16 cellular contexts compared by ENCODE assay signal in genomic region chr6:157779705-157780604, GRCh38. TPM values are rescaled to one million over a fixed set of nuclear protein-coding genes. Genes with fewer than 3 reads are reported as not detected.
A peak's percentile ranks its signal among the peaks of the same experiment; 100 is the strongest.
DNase-seq lines count a peak whose midpoint lies in the region; ATAC-seq, FAIRE-seq and TF ChIP-seq lines count a peak whose summit lies in the region.
"Had no signal": no experiment of that assay in that cellular context is flagged by ENCODE, and none has a peak within 500 bp of the region (broad histone marks: within the 10 kb centered on the region; RNA-seq: fewer than 3 reads in every experiment).

No MANE protein-coding gene starts in this region.

- H4K20me1 ChIP-seq in HepG2 (ENCODE audit: insufficient read depth, low read length): no peaks in the 10 kb centered on the region

- intact Hi-C loops in HepG2 (cut with micrococcal nuclease; ENCODE audit: unreplicated experiment): no loop called here
- intact Hi-C loops in right lobe of liver (cut with DNase I): no loop called here
- intact Hi-C loops in ovary (cut with DNase I): no loop called here

- H3K27ac Mint-ChIP-seq in activated naive CD8-positive, alpha-beta T cell treated with anti-CD3 and anti-CD28 coated beads for 36 hours: no peak overlapping the region
- H3K27ac Mint-ChIP-seq in activated CD8-positive, alpha-beta T cell treated with anti-CD3 and anti-CD28 coated beads, Interleukin-2, amount 10 ng/mL, durations not matched to agents 7 days and 5 days: no peak overlapping the region
- H3K27ac Mint-ChIP-seq: activated naive CD8-positive, alpha-beta T cell treated with anti-CD3 and anti-CD28 coated beads, Interleukin-2, amount 50 U/mL, for 24 hours; activated T-cell treated with anti-CD3 and anti-CD28 coated beads, Interleukin-2, amount 50 U/mL, for 72 hours; natural killer cell treated with Interleukin-12 subunit alpha and Interleukin-12 subunit beta and Interleukin-15 and Interleukin-18, amount 100 ng/mL, for 72 hours had no signal

- in situ Hi-C loops in HepG2 (cut with HindIII; ENCODE audit: extremely low pct_ligation_motif_present, low pct_unique_long_range_greater_than_20kb): no loop called here

- TF ChIP-seq RAD21 in HepG2 (CRISPR knock-in tag; IDR thresholded peaks at IDR 0.05): no peak

- peaks cover 9% of the 10 kb centered on the region for H3K9me3 Mint-ChIP-seq in activated naive CD8-positive, alpha-beta T cell treated with anti-CD3 and anti-CD28 coated beads for 36 hours
- H3K9me3 Mint-ChIP-seq in activated CD8-positive, alpha-beta T cell treated with anti-CD3 and anti-CD28 coated beads, Interleukin-2, amount 10 ng/mL, durations not matched to agents 7 days and 5 days (ENCODE audit: insufficient read depth): no peaks in the 10 kb centered on the region
- H3K9me3 Mint-ChIP-seq: natural killer cell treated with Interleukin-12 subunit alpha and Interleukin-12 subunit beta and Interleukin-15 and Interleukin-18, amount 100 ng/mL, for 72 hours had no signal

- H3K9me3 ChIP-seq in HepG2 (ENCODE audit: low read length) (no peaks in the 10 kb centered on the region), right lobe of liver (no peaks in the 10 kb centered on the region), SJSA1 (replicated peaks) (no peaks in the 10 kb centered on the region), ovary (no peaks in the 10 kb centered on the region)
- H3K9me3 ChIP-seq: tibial artery had no signal

- H3K4me3 Mint-ChIP-seq in activated naive CD8-positive, alpha-beta T cell treated with anti-CD3 and anti-CD28 coated beads for 36 hours: no peak overlapping the region
- H3K4me3 Mint-ChIP-seq in activated CD8-positive, alpha-beta T cell treated with anti-CD3 and anti-CD28 coated beads, Interleukin-2, amount 10 ng/mL, durations not matched to agents 7 days and 5 days: no peak overlapping the region
- H3K4me3 Mint-ChIP-seq: activated naive CD8-positive, alpha-beta T cell treated with anti-CD3 and anti-CD28 coated beads, Interleukin-2, amount 50 U/mL, for 24 hours; activated T-cell treated with anti-CD3 and anti-CD28 coated beads, Interleukin-2, amount 50 U/mL, for 72 hours; natural killer cell treated with Interleukin-12 subunit alpha and Interleukin-12 subunit beta and Interleukin-15 and Interleukin-18, amount 100 ng/mL, for 72 hours had no signal

- H3K36me3 ChIP-seq in HepG2 (replicated peaks in 1 of 2; ENCODE audit: control insufficient read depth in 1 of 2, insufficient read depth in 2 of 2, low read length in 2 of 2): no peaks in the 10 kb centered on the region
- no peaks in the 10 kb centered on the region for H3K36me3 ChIP-seq in right lobe of liver
- no peaks in the 10 kb centered on the region for H3K36me3 ChIP-seq in SJSA1
- H3K36me3 ChIP-seq in ovary: no peaks in the 10 kb centered on the region
- H3K36me3 ChIP-seq: tibial artery had no signal

- H3K79me2 ChIP-seq in HepG2 (ENCODE audit: insufficient read depth, low read length): no peaks in the 10 kb centered on the region

- DNase-seq in HepG2 (ENCODE audit: low spot score) (no peak), right lobe of liver (no peak), SJSA1 (ENCODE audit: low read depth in 1 of 2, low spot score in 2 of 2) (peak; percentile 81 to 82), fibroblast of villous mesenchyme (ENCODE audit: low read depth) (peak; percentile 72), RWPE1 (ENCODE audit: low spot score) (no peak), ovary (no peak)
- no peak for DNase-seq in activated naive CD8-positive, alpha-beta T cell treated with anti-CD3 and anti-CD28 coated beads for 36 hours
- no peak for DNase-seq in activated CD8-positive, alpha-beta T cell treated with anti-CD3 and anti-CD28 coated beads, Interleukin-2, amount 10 ng/mL, durations not matched to agents 7 days and 5 days
- DNase-seq: activated CD4-positive, alpha-beta T cell treated with anti-CD3 and anti-CD28 coated beads, Interleukin-2, amount 50 U/mL, for 4 hours; activated naive CD8-positive, alpha-beta T cell treated with anti-CD3 and anti-CD28 coated beads, Interleukin-2, amount 50 U/mL, for 24 hours; activated T-cell treated with anti-CD3 and anti-CD28 coated beads, Interleukin-2, amount 50 U/mL, for 72 hours; retina; stimulated activated CD4-positive, alpha-beta T cell treated with anti-CD3 and anti-CD28 coated beads, Interleukin-1b, Interleukin-23, amount 100 ng/mL, for 48 hours; tibial artery had no signal

- peak; percentile 37 for FAIRE-seq in HepG2 (lab: Jason Lieb, UNC)
- FAIRE-seq: D721Med had no signal

- no peak for TF ChIP-seq POLR2A in HepG2 (IDR thresholded peaks at IDR 0.05; ENCODE audit: insufficient read depth in 1 of 2, low read depth in 2 of 2, low read length in 2 of 2)
- TF ChIP-seq POLR2A in right lobe of liver (IDR thresholded peaks at IDR 0.05): no peak
- TF ChIP-seq POLR2A in ovary (IDR thresholded peaks at IDR 0.05): no peak

- peak overlapping the region; percentile 19; the same call in 1 of the 2 replicates for H3K4me2 ChIP-seq in HepG2 (ENCODE audit: low read depth, low read length)

- H3K27ac ChIP-seq in HepG2 (ENCODE audit: extremely low read length, insufficient read depth, low read length) (no peak overlapping the region), right lobe of liver (no peak overlapping the region), SJSA1 (peak overlapping the region; percentile 27), RWPE1 (no peak overlapping the region), ovary (no peak overlapping the region)
- H3K27ac ChIP-seq: tibial artery had no signal

- peaks cover 9% of the 10 kb centered on the region for H3K4me1 ChIP-seq in HepG2 (ENCODE audit: insufficient read depth, low read length)
- H3K4me1 ChIP-seq in right lobe of liver: no peaks in the 10 kb centered on the region
- peaks cover 21% of the 10 kb centered on the region for H3K4me1 ChIP-seq in SJSA1 (replicated peaks)
- no peaks in the 10 kb centered on the region for H3K4me1 ChIP-seq in ovary (ENCODE audit: insufficient read depth)
- H3K4me1 ChIP-seq: tibial artery had no signal

- no peak overlapping the region for H2AFZ ChIP-seq in HepG2 (ENCODE audit: low read length)

- no peak overlapping the region for H3K9ac ChIP-seq in HepG2 (ENCODE audit: insufficient read depth, low read depth, low read length)

- WGBS in HepG2 (ENCODE audit: low lambda C conversion rate): 19% methylated on average over 9 of the region's 9 CpGs
- WGBS in right lobe of liver (ENCODE audit: insufficient coverage, low coverage, low lambda C conversion rate, missing lambda C conversion rate): 66% methylated on average over 7 of the region's 9 CpGs
- WGBS in ovary, 3 donors: 53 to 68% (median 65%) methylated on average over 9 of the region's 9 CpGs

- H3K27me3 ChIP-seq in HepG2 (ENCODE audit: control insufficient read depth in 1 of 2, insufficient read depth in 2 of 2, low read length in 2 of 2) (peaks cover 2 to 28% of the 10 kb centered on the region in 2 experiments; a peak in 3 of 5 replicates), right lobe of liver (no peaks in the 10 kb centered on the region), SJSA1 (replicated peaks) (no peaks in the 10 kb centered on the region), ovary (no peaks in the 10 kb centered on the region)
- H3K27me3 ChIP-seq: tibial artery had no signal

- H3K36me3 Mint-ChIP-seq in activated naive CD8-positive, alpha-beta T cell treated with anti-CD3 and anti-CD28 coated beads for 36 hours: peaks cover 3% of the 10 kb centered on the region
- H3K36me3 Mint-ChIP-seq in activated CD8-positive, alpha-beta T cell treated with anti-CD3 and anti-CD28 coated beads, Interleukin-2, amount 10 ng/mL, durations not matched to agents 7 days and 5 days (ENCODE audit: low read depth): no peaks in the 10 kb centered on the region
- H3K36me3 Mint-ChIP-seq: natural killer cell treated with Interleukin-12 subunit alpha and Interleukin-12 subunit beta and Interleukin-15 and Interleukin-18, amount 100 ng/mL, for 72 hours had no signal

- TF ChIP-seq CTCF in HepG2 (CRISPR knock-in tag; IDR thresholded peaks at IDR 0.05) (no peak), right lobe of liver (IDR thresholded peaks at IDR 0.05) (no peak), fibroblast of villous mesenchyme (IDR thresholded peaks at IDR 0.05; ENCODE audit: insufficient read depth, low read depth, low read length) (no peak), RWPE1 (conservative IDR thresholded peaks at IDR 0.05; ENCODE audit: low read depth) (no peak), ovary (IDR thresholded peaks at IDR 0.05) (no peak)

- peaks cover 4% of the 10 kb centered on the region for H3K4me1 Mint-ChIP-seq in activated naive CD8-positive, alpha-beta T cell treated with anti-CD3 and anti-CD28 coated beads for 36 hours
- no peaks in the 10 kb centered on the region for H3K4me1 Mint-ChIP-seq in activated CD8-positive, alpha-beta T cell treated with anti-CD3 and anti-CD28 coated beads, Interleukin-2, amount 10 ng/mL, durations not matched to agents 7 days and 5 days (ENCODE audit: low read depth)

- CTCF ChIA-PET in HepG2 (lab: Yijun Ruan, JAX; ENCODE audit: low intra/inter-chr PET ratio, low total read pairs) (no interaction called here), RWPE1 (lab: Yijun Ruan, JAX) (no interaction called here)
- CTCF ChIA-PET in activated CD8-positive, alpha-beta T cell treated with anti-CD3 and anti-CD28 coated beads, Interleukin-2, amount 10 ng/mL, durations not matched to agents 7 days and 5 days (lab: Charles Lee): no interaction called here

- TF ChIP-seq EP300 in HepG2 (IDR thresholded peaks at IDR 0.05; ENCODE audit: low read depth in 2 of 2, low read length in 2 of 2) (no peak), HepG2 (CRISPR knock-in tag; IDR thresholded peaks at IDR 0.05; ENCODE audit: borderline replicate concordance) (no peak), ovary (IDR thresholded peaks at IDR 0.05) (no peak)

- no peaks in the 10 kb centered on the region for H3K27me3 Mint-ChIP-seq in activated naive CD8-positive, alpha-beta T cell treated with anti-CD3 and anti-CD28 coated beads for 36 hours
- peaks cover 16% of the 10 kb centered on the region for H3K27me3 Mint-ChIP-seq in activated CD8-positive, alpha-beta T cell treated with anti-CD3 and anti-CD28 coated beads, Interleukin-2, amount 10 ng/mL, durations not matched to agents 7 days and 5 days (ENCODE audit: low read depth)

- H3K4me3 ChIP-seq in HepG2 (replicated peaks in 1 of 3; ENCODE audit: insufficient read depth in 1 of 3, low read depth in 2 of 3, low read length in 3 of 3): no peak overlapping the region
- no peak overlapping the region for H3K4me3 ChIP-seq in right lobe of liver
- no peak overlapping the region for H3K4me3 ChIP-seq in SJSA1
- H3K4me3 ChIP-seq in fibroblast of villous mesenchyme (ENCODE audit: low read depth, low read length): no peak overlapping the region
- H3K4me3 ChIP-seq in ovary: no peak overlapping the region
- H3K4me3 ChIP-seq: tibial artery had no signal

- peak; percentile 76 for ATAC-seq in HepG2
- ATAC-seq in right lobe of liver: no peak
- no peak for ATAC-seq in activated CD8-positive, alpha-beta T cell treated with anti-CD3 and anti-CD28 coated beads, Interleukin-2, amount 10 ng/mL, durations not matched to agents 7 days and 5 days
- ATAC-seq: activated naive CD8-positive, alpha-beta T cell treated with anti-CD3 and anti-CD28 coated beads, Interleukin-2, amount 50 U/mL, for 24 hours; activated T-cell treated with anti-CD3 and anti-CD28 coated beads, Interleukin-2, amount 50 U/mL, for 72 hours; natural killer cell treated with Interleukin-12 subunit alpha and Interleukin-12 subunit beta and Interleukin-15 and Interleukin-18, amount 100 ng/mL, for 72 hours had no signal

- BruUV-seq in HepG2 (replicated peaks; lab: Mats Ljungman, UMichigan): no TSS peak

- POLR2A ChIA-PET in HepG2 (lab: Yijun Ruan, JAX): no interaction called here
- POLR2A ChIA-PET in RWPE1 (lab: Yijun Ruan, JAX; ENCODE audit: low non-redundant PET): no interaction called here
- POLR2A ChIA-PET in activated CD8-positive, alpha-beta T cell treated with anti-CD3 and anti-CD28 coated beads, Interleukin-2, amount 10 ng/mL, durations not matched to agents 7 days and 5 days (lab: Charles Lee): no interaction called here

RNA-seq across cellular contexts. Expression of gene SNX9, which starts 43.1 kb away (rescaled TPM):
- 21.9 and 27.7 TPM in 2 replicates for total RNA-seq in HepG2 (2016; rRNA removed; fragmentation: Illumina TruSeq; extraction: Trizol)
- total RNA-seq in HepG2 (2016; cell fraction: cytosol; rRNA removed; fragmentation: Illumina TruSeq; extraction: Trizol; ENCODE audit: low read depth): 3.3 and 3.5 TPM in 2 replicates
- 20.6 and 26.2 TPM in 2 replicates for total RNA-seq in HepG2 (2016; cell fraction: insoluble cytoplasmic fraction; rRNA removed; fragmentation: Illumina TruSeq; extraction: Trizol)
- total RNA-seq in HepG2 (2016; cell fraction: membrane; rRNA removed; fragmentation: Illumina TruSeq; extraction: Trizol): 11.1 and 12.4 TPM in 2 replicates
- 15.6 and 15.7 TPM in 2 replicates for total RNA-seq in HepG2 (2016; cell fraction: nucleus; rRNA removed; fragmentation: Illumina TruSeq; extraction: Trizol)
- 35.2 and 36.0 TPM in 2 replicates for polyA plus RNA-seq in HepG2 (2011; rRNA removed)
- 25.8 and 32.1 TPM in 2 replicates for polyA plus RNA-seq in HepG2 (2011; cell fraction: cytosol; rRNA removed)
- 24.9 and 25.2 TPM in 2 replicates for polyA plus RNA-seq in HepG2 (2011; cell fraction: nucleus; rRNA removed)
- polyA plus RNA-seq in HepG2 (2012): 29.4 and 32.2 TPM in 2 replicates
- 2.4 and 2.5 TPM in 2 replicates for polyA plus RNA-seq in HepG2 (2016; cell fraction: cytosol; fragmentation: Illumina TruSeq; extraction: Trizol; ENCODE audit: low read depth)
- polyA plus RNA-seq in HepG2 (2016; cell fraction: insoluble cytoplasmic fraction; fragmentation: Illumina TruSeq; extraction: Trizol; ENCODE audit: low read depth): 27.0 and 29.7 TPM in 2 replicates
- polyA plus RNA-seq in HepG2 (2016; cell fraction: membrane; fragmentation: Illumina TruSeq; extraction: Trizol; ENCODE audit: low read depth): 6.8 and 7.3 TPM in 2 replicates
- polyA plus RNA-seq in HepG2 (2016; cell fraction: nucleus; fragmentation: Illumina TruSeq; extraction: Trizol; ENCODE audit: insufficient read depth, low read depth): 20.8 and 21.2 TPM in 2 replicates
- 17.0 and 19.8 TPM in 2 replicates for polyA minus RNA-seq in HepG2 (2011; rRNA and poly(A)+ RNA removed; ENCODE audit: low replicate concordance)
- polyA minus RNA-seq in HepG2 (2011; cell fraction: cytosol; rRNA and poly(A)+ RNA removed): 22.7 and 25.5 TPM in 2 replicates
- 26.1 and 28.5 TPM in 2 replicates for polyA minus RNA-seq in HepG2 (2011; cell fraction: nucleus; rRNA and poly(A)+ RNA removed)
- total RNA-seq in right lobe of liver: 10 to 100 TPM; 24.6 to 38.0 (median 29.3) TPM
- total RNA-seq in SJSA1 (2014; rRNA removed; shearing (Covaris generic)): 27.4 and 32.8 TPM in 2 replicates
- total RNA-seq in fibroblast of villous mesenchyme: 37.6 and 39.6 TPM in 2 replicates
- 10 to 100 TPM; 63.4 to 64.4 TPM for total RNA-seq in activated naive CD8-positive, alpha-beta T cell treated with anti-CD3 and anti-CD28 coated beads for 36 hours
- 1 to 10 TPM; 9.1 to 9.2 TPM for total RNA-seq in activated CD8-positive, alpha-beta T cell treated with anti-CD3 and anti-CD28 coated beads, Interleukin-2, amount 10 ng/mL, durations not matched to agents 7 days and 5 days
- 10 to 100 TPM; 32.9 to 47.8 (median 38.7) TPM for total RNA-seq in ovary
- polyA plus RNA-seq in ovary: 10 to 100 TPM; 31.2 to 48.0 TPM

Comparison
In these comparisons a context has a peak if more than half of its experiments do, and no peak if none do; other contexts are left out.
1. DNase-seq: peak in SJSA1 (2 of 2) and fibroblast of villous mesenchyme (single experiment); none in HepG2 (single experiment), right lobe of liver (0 of 3), activated naive CD8-positive, alpha-beta T cell treated with anti-CD3 and anti-CD28 coated beads for 36 hours (single experiment), RWPE1 (single experiment), activated CD8-positive, alpha-beta T cell treated with anti-CD3 and anti-CD28 coated beads, Interleukin-2, amount 10 ng/mL, durations not matched to agents 7 days and 5 days (single experiment) and ovary (0 of 5).